In genomic region chr12:94795520-94795919, GRCh38 we compare ENCODE assay signal across 11 cellular contexts.
DNase-seq lines count a peak whose midpoint lies in the region; ATAC-seq and TF ChIP-seq lines count a peak whose summit lies in the region.
"Had no signal": no experiment of that assay in that cellular context is flagged by ENCODE, and none has a peak within 500 bp of the region (broad histone marks: within the 10 kb centered on the region; RNA-seq: fewer than 3 reads in every experiment).

No MANE protein-coding gene starts in this region.

- BruUV-seq in OCI-LY7 (replicated peaks; lab: Mats Ljungman, UMichigan): no TSS peak

- POLR2A ChIA-PET in OCI-LY7 (lab: Charles Lee): interaction anchor here (0.9 to 1.1 kb wide), 3 partner anchors 12 to 34 kb away, joined by 3 to 5 read pairs (median 4); no protein-coding TSS in a partner anchor

- H4K20me1 ChIP-seq in OCI-LY7 (ENCODE audit: insufficient read depth, low read length): no peaks in the 10 kb centered on the region

- H3K79me2 ChIP-seq in OCI-LY7 (ENCODE audit: insufficient read depth, low read depth, low read length) (no peaks in the 10 kb centered on the region), parathyroid adenoma (peaks cover 25% of the 10 kb centered on the region)

- H3K4me3 ChIP-seq in OCI-LY7 (ENCODE audit: low read depth, low read length, poor library complexity, severe bottlenecking): no peak overlapping the region
- no peak overlapping the region for H3K4me3 ChIP-seq in epithelial cell of proximal tubule (ENCODE audit: low read depth, low read length)
- no peak overlapping the region for H3K4me3 ChIP-seq in parathyroid adenoma (ENCODE audit: low read depth, low read length)
- H3K4me3 ChIP-seq: vagina had no signal

- H3K4me2 ChIP-seq in OCI-LY7 (ENCODE audit: low read length): peak overlapping the region; percentile 39
- no peak overlapping the region for H3K4me2 ChIP-seq in parathyroid adenoma (ENCODE audit: low read length)

- H3K27me3 ChIP-seq in parathyroid adenoma (ENCODE audit: control insufficient read depth, insufficient read depth, low read length): no peaks in the 10 kb centered on the region
- H3K27me3 ChIP-seq: vagina had no signal

- no peak for TF ChIP-seq CTCF in OCI-LY7 (conservative IDR thresholded peaks at IDR 0.05; ENCODE audit: low read length)
- TF ChIP-seq CTCF in epithelial cell of proximal tubule (conservative IDR thresholded peaks at IDR 0.05; ENCODE audit: low read depth, low read length): peak; percentile 27
- TF ChIP-seq CTCF in parathyroid adenoma (IDR thresholded peaks at IDR 0.05): peak; percentile 20

- H3K9me2 ChIP-seq in OCI-LY7 (ENCODE audit: insufficient read depth, low read length): no peaks in the 10 kb centered on the region

- H2AFZ ChIP-seq in OCI-LY7 (ENCODE audit: low read length): peak overlapping the region; percentile 59; the same call in 1 of the 2 replicates
- peak overlapping the region; percentile 55 for H2AFZ ChIP-seq in parathyroid adenoma

- H3K9me3 ChIP-seq in OCI-LY7 (ENCODE audit: low read length): no peaks in the 10 kb centered on the region
- no peaks in the 10 kb centered on the region for H3K9me3 ChIP-seq in parathyroid adenoma (ENCODE audit: control insufficient read depth, low read length)
- H3K9me3 ChIP-seq: vagina had no signal

- H3K36me3 ChIP-seq in OCI-LY7 (ENCODE audit: insufficient read depth, low read length): no peaks in the 10 kb centered on the region
- no peaks in the 10 kb centered on the region for H3K36me3 ChIP-seq in parathyroid adenoma (ENCODE audit: control insufficient read depth, insufficient read depth, low read length)
- H3K36me3 ChIP-seq: vagina had no signal

- CTCF ChIA-PET in OCI-LY7 (lab: Charles Lee; ENCODE audit: unreplicated experiment): no interaction called here

- DNase-seq in GM04503 (ENCODE audit: low read depth) (peak; percentile 29), OCI-LY7 (ENCODE audit: low spot score) (no peak), epithelial cell of proximal tubule (ENCODE audit: low read depth) (peak; percentile 46), NCI-H146 treated with DMSO at 0.1 percent for 48 hours (lab: John Stamatoyannopoulos, UW; ENCODE audit: unreplicated experiment) (no peak), putamen (ENCODE audit: low spot score) (no peak)
- DNase-seq in activated CD4-positive, alpha-beta T cell treated with anti-CD3 and anti-CD28 coated beads, Interleukin-2, amount 50 U/mL, for 48 hours: no peak
- DNase-seq: aorta, NCI-H1436 had no signal

- H3K4me1 ChIP-seq in OCI-LY7 (ENCODE audit: insufficient read depth, low read length, poor library complexity, severe bottlenecking) (peaks cover 39% of the 10 kb centered on the region), parathyroid adenoma (peaks cover 32% of the 10 kb centered on the region)
- H3K4me1 ChIP-seq: vagina had no signal

- no peak overlapping the region for H3K27ac ChIP-seq in OCI-LY7 (ENCODE audit: low read depth, low read length, poor library complexity, severe bottlenecking)
- H3K27ac ChIP-seq in parathyroid adenoma: peak overlapping the region; percentile 66
- H3K27ac ChIP-seq: vagina had no signal

- ATAC-seq in HG03135 (IDR thresholded peaks at IDR 0.05; ENCODE audit: unreplicated experiment): no peak

- H3K9ac ChIP-seq in parathyroid adenoma: no peak overlapping the region

- intact Hi-C loops in OCI-LY7 (cut with micrococcal nuclease; ENCODE audit: unreplicated experiment): no loop called here

Comparison
In these comparisons a context has a peak if more than half of its experiments do, and no peak if none do; other contexts are left out.
1. DNase-seq: peak in GM04503 (single experiment) and epithelial cell of proximal tubule (single experiment); none in OCI-LY7 (single experiment), NCI-H146 treated with DMSO at 0.1 percent for 48 hours (single experiment), activated CD4-positive, alpha-beta T cell treated with anti-CD3 and anti-CD28 coated beads, Interleukin-2, amount 50 U/mL, for 48 hours (0 of 2) and putamen (single experiment).